1 cellular context compared by ENCODE assay signal in genomic region chr3:57692134-57692403, GRCh38.
A peak's percentile ranks its signal among the peaks of the same experiment; 100 is the strongest.
TF ChIP-seq lines count a peak whose summit lies in the region.

No MANE protein-coding gene starts in this region.

TF ChIP-seq in K562, 482 proteins besides CTCF, POLR2A, EP300 and RAD21:
- TF ChIP-seq ZNF384 (IDR thresholded peaks at IDR 0.05; ENCODE audit: low read depth, low read length): peak; percentile 21; the same call in 1 of the 2 replicates
- 0 out of 2 replicates have a peak, but pooled peaks have one; percentile 40 for TF ChIP-seq CEBPB (tag; IDR thresholded peaks at IDR 0.05)
- peak; percentile 45; the same call in 1 of the 2 replicates for TF ChIP-seq SMARCE1 (IDR thresholded peaks at IDR 0.05)
- TF ChIP-seq ZNF316 (IDR thresholded peaks at IDR 0.05): 0 out of 2 replicates have a peak, but pooled peaks have one; percentile 16
- TF ChIP-seq DPF2 (IDR thresholded peaks at IDR 0.05): 0 out of 2 replicates have a peak, but pooled peaks have one; percentile 24
TF ChIP-seq in K562: peak in this region for 5; not testable (repeated sequence) for 477.
